20 cellular contexts compared by ENCODE assay signal in the genomic region with DNA sequence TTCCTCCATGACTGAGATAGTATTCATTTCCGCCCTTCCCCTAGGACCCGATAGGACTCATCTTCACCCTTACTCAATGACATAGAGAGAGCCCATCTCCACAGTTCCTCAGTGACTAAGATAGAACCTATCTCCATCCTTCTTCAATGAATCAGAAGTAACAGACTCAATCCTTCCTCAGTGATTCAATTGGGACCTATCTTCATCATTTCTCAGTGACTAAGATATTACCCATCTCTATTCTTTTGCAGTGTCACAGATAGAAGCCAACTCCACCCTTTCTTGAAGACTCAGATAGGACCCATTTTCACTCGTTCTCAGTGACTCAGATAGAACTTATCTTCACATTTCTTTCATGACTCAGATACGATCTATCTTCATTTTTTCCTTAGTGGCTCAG.
"Had no signal": no experiment of that assay in that cellular context is flagged by ENCODE, and none has a peak within 500 bp of the region (broad histone marks: within the 10 kb centered on the region; RNA-seq: fewer than 3 reads in every experiment).

No MANE protein-coding gene starts in this region.

- H3K4me3 Mint-ChIP-seq: memory B cell, mesothelial cell of epicardium, natural killer cell, neural crest cell, type B pancreatic cell had no signal

- ATAC-seq: gastrocnemius medialis, heart right ventricle, left lung, lower lobe of right lung, natural killer cell had no signal

- H3K9me3 Mint-ChIP-seq: memory B cell, natural killer cell, type B pancreatic cell had no signal

- H3K36me3 Mint-ChIP-seq: memory B cell, mesothelial cell of epicardium, natural killer cell, type B pancreatic cell had no signal

- H3K4me1 Mint-ChIP-seq: memory B cell, mesothelial cell of epicardium, natural killer cell, neural crest cell had no signal

- DNase-seq: colonic mucosa; dermis blood vessel endothelial cell; esophagus squamous epithelium; gastrocnemius medialis; heart right ventricle; hypothalamus; islet precursor cell; left lung; lower lobe of right lung; natural killer cell; posterior cingulate gyrus; sigmoid colon; stimulated activated CD4-positive, alpha-beta T cell treated with anti-CD3 and anti-CD28 coated beads, Interleukin-2, amount 100 ng/mL, for 24 hours; stimulated activated CD4-positive, alpha-beta T cell treated with anti-CD3 and anti-CD28 coated beads, Interleukin-4, amount 100 ng/mL, for 4 hours; stimulated activated naive CD4-positive, alpha-beta T cell; thyroid gland had no signal

- H3K27ac Mint-ChIP-seq: memory B cell, mesothelial cell of epicardium, natural killer cell, type B pancreatic cell had no signal

- H3K27me3 Mint-ChIP-seq: memory B cell, type B pancreatic cell had no signal
